In genomic region chr12:86081798-86082197, GRCh38 we compare ENCODE assay signal across 18 cellular contexts.
DNase-seq lines count a peak whose midpoint lies in the region; ATAC-seq and TF ChIP-seq lines count a peak whose summit lies in the region.
"Had no signal": no experiment of that assay in that cellular context is flagged by ENCODE, and none has a peak within 500 bp of the region (broad histone marks: within the 10 kb centered on the region; RNA-seq: fewer than 3 reads in every experiment).

No MANE protein-coding gene starts in this region.

- TF ChIP-seq CTCF in A673 (conservative IDR thresholded peaks at IDR 0.05; ENCODE audit: low read depth, low read length) = no peak

- H3K27me3 ChIP-seq in A673 (replicated peaks; ENCODE audit: insufficient read depth, low read depth, low read length, poor library complexity) (no peaks in the 10 kb centered on the region), neuron (ENCODE audit: insufficient read depth, low read length) (no peaks in the 10 kb centered on the region)
- H3K27me3 ChIP-seq: BLaER1 had no signal

- intact Hi-C loops in A673 (cut with micrococcal nuclease; ENCODE audit: unreplicated experiment) = no loop called here

- peaks cover 33% of the 10 kb centered on the region for H3K4me1 ChIP-seq in A673 (ENCODE audit: insufficient read depth, low read length, poor library complexity, severe bottlenecking)
- H3K4me1 ChIP-seq in neuron (ENCODE audit: insufficient read depth, low read length) = peaks cover 22% of the 10 kb centered on the region
- H3K4me1 ChIP-seq: BLaER1, Caco-2 had no signal

- H3K36me3 ChIP-seq in A673 (ENCODE audit: insufficient read depth, low read length, poor library complexity, severe bottlenecking) (no peaks in the 10 kb centered on the region), neuron (ENCODE audit: insufficient read depth, low read length) (no peaks in the 10 kb centered on the region)
- H3K36me3 ChIP-seq: BLaER1 had no signal

- DNase-seq in A673 (ENCODE audit: low spot score) (peak; percentile 70), astrocyte of the hippocampus (ENCODE audit: low read depth, low spot score) (peak; percentile 32), foreskin melanocyte (peak; percentile 16), UCSD-AML1 (lab: John Stamatoyannopoulos, UW; ENCODE audit: unreplicated experiment) (no peak), HUDEP-2 (lab: John Stamatoyannopoulos, UW; ENCODE audit: unreplicated experiment in 76 of 76) (no peak), kidney tubule cell (ENCODE audit: low spot score) (no peak)
- DNase-seq: AML-193; Caco-2; CD8-positive, alpha-beta memory T cell; DND-41; GF-D8; GM23248 had no signal

- peak overlapping the region; percentile 39 for H3K27ac ChIP-seq in A673 (ENCODE audit: low read depth, low read length, poor library complexity, severe bottlenecking)
- H3K27ac ChIP-seq: 22Rv1, BLaER1, GM23248, HL-60 had no signal

- H3K4me3 ChIP-seq in A673 (ENCODE audit: low read depth, low read length, poor library complexity, severe bottlenecking) (no peak overlapping the region), neuron (ENCODE audit: low read length) (no peak overlapping the region)
- H3K4me3 ChIP-seq: BLaER1, GM23248 had no signal

- H3K9me3 ChIP-seq in A673 (ENCODE audit: low read depth, low read length, poor library complexity, severe bottlenecking) (no peaks in the 10 kb centered on the region), neuron (ENCODE audit: low read length) (no peaks in the 10 kb centered on the region)
- H3K9me3 ChIP-seq: BLaER1, Caco-2 had no signal

- POLR2A ChIA-PET in A673 (lab: Charles Lee; ENCODE audit: low non-redundant PET) = interaction anchor here (1.0 kb wide), 1 partner anchor 13 kb away, joined by 4 read pairs; no protein-coding TSS in a partner anchor

- H2AFZ ChIP-seq in neuron (ENCODE audit: low read depth, low read length) = peak overlapping the region; percentile 30
- H2AFZ ChIP-seq: GM23248 had no signal

- no peak for ATAC-seq in HG03025 (IDR thresholded peaks at IDR 0.05; ENCODE audit: low FRiP score, unreplicated experiment)
- ATAC-seq: HCT116 had no signal

- CTCF ChIA-PET in A673 (lab: Charles Lee) = no interaction called here

- BruUV-seq in A673 (replicated peaks; lab: Mats Ljungman, UMichigan) = no TSS peak

Comparison
In these comparisons a context has a peak if more than half of its experiments do, and no peak if none do; other contexts are left out.
1. DNase-seq: peak in A673 (single experiment), astrocyte of the hippocampus (single experiment) and foreskin melanocyte (single experiment); none in UCSD-AML1 (single experiment), HUDEP-2 (0 of 76) and kidney tubule cell (single experiment).